Comparison of ENCODE assay signal across 8 cellular contexts in the genomic region with DNA sequence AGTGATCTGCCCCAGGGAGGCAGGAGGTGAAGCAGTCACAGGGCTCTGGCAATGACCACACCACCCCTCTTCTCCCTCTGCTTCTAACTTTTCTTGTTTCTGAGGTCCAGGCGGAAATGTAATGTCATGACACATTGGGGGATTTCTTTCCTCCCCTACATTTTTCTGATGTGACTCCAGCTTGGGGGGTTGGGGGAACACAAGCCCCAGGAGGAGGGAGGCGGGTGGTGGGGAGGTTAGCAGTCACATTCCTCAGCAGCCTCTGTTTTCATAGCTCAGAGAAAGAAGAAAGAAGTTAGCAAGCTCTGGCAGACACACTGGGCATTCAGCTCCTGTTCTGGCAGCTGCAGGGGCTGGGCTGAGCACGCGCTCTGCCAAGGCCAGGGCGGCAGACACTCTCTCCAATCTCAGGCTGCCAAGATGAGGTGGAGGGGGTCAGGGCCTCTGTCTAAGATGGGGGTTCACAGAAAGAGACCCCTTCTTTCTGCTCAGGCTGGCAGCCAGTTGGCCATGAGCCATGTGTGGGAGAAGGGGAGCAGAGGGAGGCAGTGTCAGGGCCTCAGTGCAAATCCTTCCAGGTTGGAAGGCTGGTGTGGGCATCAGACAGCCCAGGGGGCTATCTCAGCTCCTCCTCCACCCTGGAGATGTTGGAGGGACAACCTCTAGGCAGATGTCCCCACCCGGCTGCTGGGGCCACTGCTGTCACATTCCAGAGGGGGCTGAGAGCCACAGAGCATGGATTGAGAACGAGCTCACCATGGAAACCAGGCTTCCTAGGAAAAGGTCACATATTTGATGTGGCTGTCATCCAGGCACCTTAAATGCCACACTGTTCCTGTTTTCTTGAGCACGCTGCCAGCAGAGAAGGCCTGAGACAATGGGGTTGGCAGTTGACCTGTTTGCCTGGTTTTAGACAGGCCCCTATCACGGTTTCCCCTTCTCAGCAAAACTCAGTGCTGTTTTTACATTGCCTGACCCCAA. TPM values are rescaled to one million over a fixed set of nuclear protein-coding genes. Genes with fewer than 3 reads are reported as not detected.
DNase-seq lines count a peak whose midpoint lies in the region; ATAC-seq and TF ChIP-seq lines count a peak whose summit lies in the region.

No MANE protein-coding gene starts in this region.

- intact Hi-C loops in PC-9 (cut with micrococcal nuclease; ENCODE audit: unreplicated experiment) (loop anchor here (1.0 to 2.0 kb wide), 5 partner anchors 11 to 72 kb away; partner anchors contain the start of gene PFDN1), ovary (cut with DNase I) (no loop called here), OCI-LY7 (cut with micrococcal nuclease; ENCODE audit: unreplicated experiment) (no loop called here)

- TF ChIP-seq POLR2A in ovary (IDR thresholded peaks at IDR 0.05): no peak

- CTCF ChIA-PET in PC-9 (lab: Charles Lee) (interaction anchor here (0.6 to 1.3 kb wide), 4 partner anchors 21 to 79 kb away, joined by 4 to 8 read pairs (median 7); partner anchors contain the start of gene HBEGF), OCI-LY7 (lab: Charles Lee; ENCODE audit: unreplicated experiment) (no interaction called here)

- H3K9me3 Mint-ChIP-seq in stimulated activated effector memory CD8-positive, alpha-beta T cell treated with anti-CD3 and anti-CD28 coated beads, Interleukin-12 subunit alpha, Interleukin-12 subunit beta, amount 100 ng/mL, for 72 hours: no peaks in the 10 kb centered on the region

- ATAC-seq in GM18909 (IDR thresholded peaks at IDR 0.05; ENCODE audit: poor library complexity, unreplicated experiment): no peak
- no peak for ATAC-seq in stimulated activated effector memory CD8-positive, alpha-beta T cell treated with anti-CD3 and anti-CD28 coated beads, Interleukin-12 subunit alpha, Interleukin-12 subunit beta, amount 100 ng/mL, for 72 hours

- BruUV-seq in PC-9 (replicated peaks; lab: Mats Ljungman, UMichigan): TSS peak; percentile 81
- BruUV-seq in OCI-LY7 (replicated peaks; lab: Mats Ljungman, UMichigan): no TSS peak

- H3K36me3 ChIP-seq in BLaER1: no peaks in the 10 kb centered on the region
- no peaks in the 10 kb centered on the region for H3K36me3 ChIP-seq in PC-9 (ENCODE audit: low read depth)
- H3K36me3 ChIP-seq in ovary: no peaks in the 10 kb centered on the region
- H3K36me3 ChIP-seq in OCI-LY7 (ENCODE audit: insufficient read depth, low read length): no peaks in the 10 kb centered on the region

- H3K4me2 ChIP-seq in BLaER1 (peak overlapping the region; percentile 74), PC-9 (peak overlapping the region; percentile 83), OCI-LY7 (ENCODE audit: low read length) (no peak overlapping the region)

- in situ Hi-C loops in GM13977 (cut with MboI; ENCODE audit: low pct_unique_long_range_greater_than_20kb, low sequenced_read_pairs, unreplicated experiment): no loop called here

- H3K4me1 ChIP-seq in BLaER1 (peaks cover 57% of the 10 kb centered on the region), PC-9 (replicated peaks; ENCODE audit: insufficient read depth) (peaks cover 61% of the 10 kb centered on the region), ovary (ENCODE audit: insufficient read depth) (peaks cover 8% of the 10 kb centered on the region), OCI-LY7 (ENCODE audit: insufficient read depth, low read length, poor library complexity, severe bottlenecking) (peaks cover 7% of the 10 kb centered on the region)

- H3K9ac ChIP-seq in BLaER1: no peak overlapping the region

- WGBS in ovary, 3 donors: 26 to 44% (median 27%) methylated on average over 9 of the region's 9 CpGs

- TF ChIP-seq CTCF in PC-9 (conservative IDR thresholded peaks at IDR 0.05): no peak
- no peak for TF ChIP-seq CTCF in fibroblast of pulmonary artery (IDR thresholded peaks at IDR 0.05; ENCODE audit: low read length, missing control alignments)
- TF ChIP-seq CTCF in ovary (IDR thresholded peaks at IDR 0.05): no peak
- no peak for TF ChIP-seq CTCF in OCI-LY7 (conservative IDR thresholded peaks at IDR 0.05; ENCODE audit: low read length)
- TF ChIP-seq CTCF in GM13977 (IDR thresholded peaks at IDR 0.05; ENCODE audit: extremely low read depth, insufficient read depth, missing control alignments): no peak

- no peaks in the 10 kb centered on the region for H3K79me2 ChIP-seq in PC-9 (ENCODE audit: low read depth)
- no peaks in the 10 kb centered on the region for H3K79me2 ChIP-seq in OCI-LY7 (ENCODE audit: insufficient read depth, low read depth, low read length)

- H3F3A ChIP-seq in PC-9 (ENCODE audit: insufficient read depth, low read depth): peaks cover 38% of the 10 kb centered on the region

- no peak overlapping the region for H3K27ac Mint-ChIP-seq in stimulated activated effector memory CD8-positive, alpha-beta T cell treated with anti-CD3 and anti-CD28 coated beads, Interleukin-12 subunit alpha, Interleukin-12 subunit beta, amount 100 ng/mL, for 72 hours

- H3K27me3 ChIP-seq in BLaER1: no peaks in the 10 kb centered on the region
- H3K27me3 ChIP-seq in PC-9 (ENCODE audit: insufficient read depth, low read depth): no peaks in the 10 kb centered on the region
- H3K27me3 ChIP-seq in ovary: no peaks in the 10 kb centered on the region

- DNase-seq in PC-9: peak; percentile 80 to 95
- DNase-seq in fibroblast of pulmonary artery (ENCODE audit: low read depth): peak; percentile 95
- DNase-seq in ovary: peak in 4 of 5 donors; percentile 40 to 50 (median 42)
- no peak for DNase-seq in OCI-LY7 (ENCODE audit: low spot score)
- DNase-seq in GM13977 (ENCODE audit: low spot score): no peak
- DNase-seq in stimulated activated effector memory CD8-positive, alpha-beta T cell treated with anti-CD3 and anti-CD28 coated beads, Interleukin-12 subunit alpha, Interleukin-12 subunit beta, amount 100 ng/mL, for 72 hours (ENCODE audit: low spot score in 2 of 2): no peak

- no peaks in the 10 kb centered on the region for H3K9me3 ChIP-seq in BLaER1
- H3K9me3 ChIP-seq in PC-9 (ENCODE audit: insufficient read depth, low read depth): no peaks in the 10 kb centered on the region
- H3K9me3 ChIP-seq in ovary: no peaks in the 10 kb centered on the region
- no peaks in the 10 kb centered on the region for H3K9me3 ChIP-seq in OCI-LY7 (ENCODE audit: low read length)

- no peaks in the 10 kb centered on the region for H4K20me1 ChIP-seq in BLaER1
- no peaks in the 10 kb centered on the region for H4K20me1 ChIP-seq in PC-9 (ENCODE audit: insufficient read depth)
- H4K20me1 ChIP-seq in OCI-LY7 (ENCODE audit: insufficient read depth, low read length): no peaks in the 10 kb centered on the region

- H3K4me3 ChIP-seq in BLaER1 (no peak overlapping the region), PC-9 (peak overlapping the region; percentile 43; the same call in 1 of the 2 replicates), fibroblast of pulmonary artery (replicated peaks; ENCODE audit: low read depth, low read length) (no peak overlapping the region), ovary (no peak overlapping the region), OCI-LY7 (ENCODE audit: low read depth, low read length, poor library complexity, severe bottlenecking) (no peak overlapping the region)

- H3K4me1 Mint-ChIP-seq in stimulated activated effector memory CD8-positive, alpha-beta T cell treated with anti-CD3 and anti-CD28 coated beads, Interleukin-12 subunit alpha, Interleukin-12 subunit beta, amount 100 ng/mL, for 72 hours: no peaks in the 10 kb centered on the region

- no peaks in the 10 kb centered on the region for H3K36me3 Mint-ChIP-seq in stimulated activated effector memory CD8-positive, alpha-beta T cell treated with anti-CD3 and anti-CD28 coated beads, Interleukin-12 subunit alpha, Interleukin-12 subunit beta, amount 100 ng/mL, for 72 hours

- H2AFZ ChIP-seq in PC-9 (no peak overlapping the region), OCI-LY7 (ENCODE audit: low read length) (no peak overlapping the region)

- H3K9me2 ChIP-seq in PC-9 (ENCODE audit: insufficient read depth) (no peaks in the 10 kb centered on the region), OCI-LY7 (ENCODE audit: insufficient read depth, low read length) (no peaks in the 10 kb centered on the region)

- H3K27ac ChIP-seq in BLaER1 (peak overlapping the region; percentile 59), PC-9 (peak overlapping the region; percentile 94), ovary (peak overlapping the region in 1 of 2 donors; percentile 11), OCI-LY7 (ENCODE audit: low read depth, low read length, poor library complexity, severe bottlenecking) (no peak overlapping the region)

- no peak for TF ChIP-seq EP300 in ovary (IDR thresholded peaks at IDR 0.05)

- no peak overlapping the region for H3K4me3 Mint-ChIP-seq in stimulated activated effector memory CD8-positive, alpha-beta T cell treated with anti-CD3 and anti-CD28 coated beads, Interleukin-12 subunit alpha, Interleukin-12 subunit beta, amount 100 ng/mL, for 72 hours

- POLR2A ChIA-PET in PC-9 (lab: Charles Lee; ENCODE audit: unreplicated experiment): interaction anchor here (0.6 to 1.5 kb wide), 3 partner anchors 23 to 63 kb away, joined by 3 to 10 read pairs (median 4); partner anchors contain the start of gene HBEGF
- POLR2A ChIA-PET in OCI-LY7 (lab: Charles Lee): no interaction called here

RNA-seq across cellular contexts. Expression of gene PFDN1, which starts 20.1 kb away (rescaled TPM):
- total RNA-seq in PC-9 (2021) (62.7 and 69.1 TPM in 2 replicates), ovary (10 to 100 TPM; 27.4 to 65.7 (median 35.2) TPM), OCI-LY7 (2022) (73.9 and 82.1 TPM in 2 replicates)
- 100 to 1,000 TPM in 1 of 2 donors, 10 to 100 TPM in 1; 61.3 to 113 TPM for polyA plus RNA-seq in ovary
- total RNA-seq in OCI-LY7 (2014; rRNA removed; shearing (Covaris generic)): 36.6 and 51.3 TPM in 2 replicates

RNA-seq across cellular contexts. Expression of gene HBEGF, which starts 23.4 kb away (rescaled TPM):
- total RNA-seq in PC-9 (2021) (8.5 and 9.0 TPM in 2 replicates), ovary (10 to 100 TPM in 1 of 7 donors, 1 to 10 TPM in 6; 1.5 to 14.5 (median 5.6) TPM), OCI-LY7 (2022) (20.2 and 30.9 TPM in 2 replicates)
- polyA plus RNA-seq in ovary: 10 to 100 TPM in 1 of 2 donors, 1 to 10 TPM in 1; 3.4 to 10.8 TPM
- 4.7 and 5.6 TPM in 2 replicates for total RNA-seq in OCI-LY7 (2014; rRNA removed; shearing (Covaris generic))

RNA-seq across cellular contexts. Expression of gene SLC4A9, which starts 37.0 kb away (rescaled TPM):
- total RNA-seq in PC-9 (2021) (0.20 and 0.53 TPM in 2 replicates), ovary (under 1 TPM in 1 of 7 donors, not detected in 6; 0.13 TPM), OCI-LY7 (2022) (2.6 and 5.1 TPM in 2 replicates)
- not detected for polyA plus RNA-seq in ovary
- total RNA-seq in OCI-LY7 (2014; rRNA removed; shearing (Covaris generic)): 0.05 and 0.22 TPM in 2 replicates

Comparison
In these comparisons a context has a peak if more than half of its experiments do, and no peak if none do; other contexts are left out.
1. DNase-seq: peak in PC-9 (2 of 2), fibroblast of pulmonary artery (single experiment) and ovary (4 of 5); none in OCI-LY7 (single experiment), GM13977 (single experiment) and stimulated activated effector memory CD8-positive, alpha-beta T cell treated with anti-CD3 and anti-CD28 coated beads, Interleukin-12 subunit alpha, Interleukin-12 subunit beta, amount 100 ng/mL, for 72 hours (0 of 2).